Comparison of ENCODE assay signal across 25 cellular contexts in genomic region chr3:121730940-121731687, GRCh38. TPM values are rescaled to one million over a fixed set of nuclear protein-coding genes. Genes with fewer than 3 reads are reported as not detected.
DNase-seq lines count a peak whose midpoint lies in the region; FAIRE-seq and TF ChIP-seq lines count a peak whose summit lies in the region.
"Had no signal": no experiment of that assay in that cellular context is flagged by ENCODE, and none has a peak within 500 bp of the region (broad histone marks: within the 10 kb centered on the region; RNA-seq: fewer than 3 reads in every experiment).

No MANE protein-coding gene starts in this region.

- peaks cover 21% of the 10 kb centered on the region for H3K4me1 Mint-ChIP-seq in mesothelial cell of epicardium

- TF ChIP-seq CTCF in epithelial cell of esophagus (IDR thresholded peaks at IDR 0.05; ENCODE audit: insufficient read depth, low read depth, low read length, missing control alignments) (no peak), mesothelial cell of epicardium (IDR thresholded peaks at IDR 0.05; ENCODE audit: unreplicated experiment) (no peak)

- peak overlapping the region; percentile 20 for H3K4me3 Mint-ChIP-seq in mesothelial cell of epicardium
- H3K4me3 Mint-ChIP-seq: activated CD8-positive, alpha-beta T cell treated with anti-CD3 and anti-CD28 coated beads, Interleukin-2, amount 10 ng/mL, durations not matched to agents 7 days and 5 days; activated T-cell treated with anti-CD3 and anti-CD28 coated beads, Interleukin-2, amount 50 U/mL, for 4 hours; CD4-positive, CD25-positive, alpha-beta regulatory T cell; T-helper 1 cell treated with Interleukin-12 subunit alpha and Interleukin-12 subunit beta and Interleukin-4 antibody, amounts not matched to agents 30 μg/mL and 1 μg/mL, for 36 hours had no signal

- H3K27ac Mint-ChIP-seq in mesothelial cell of epicardium: peak overlapping the region; percentile 93
- H3K27ac Mint-ChIP-seq: activated CD8-positive, alpha-beta T cell treated with anti-CD3 and anti-CD28 coated beads, Interleukin-2, amount 10 ng/mL, durations not matched to agents 7 days and 5 days; CD4-positive, CD25-positive, alpha-beta regulatory T cell; T-helper 1 cell treated with Interleukin-12 subunit alpha and Interleukin-12 subunit beta and Interleukin-4 antibody, amounts not matched to agents 30 μg/mL and 1 μg/mL, for 36 hours had no signal

- FAIRE-seq in G401.6 (lab: Jason Lieb, UNC): peak; percentile 33

- H3K9me3 Mint-ChIP-seq in mesothelial cell of epicardium: no peaks in the 10 kb centered on the region
- H3K9me3 Mint-ChIP-seq: activated T-cell treated with anti-CD3 and anti-CD28 coated beads, Interleukin-2, amount 50 U/mL, for 4 hours; CD4-positive, CD25-positive, alpha-beta regulatory T cell; T-helper 1 cell treated with Interleukin-12 subunit alpha and Interleukin-12 subunit beta and Interleukin-4 antibody, amounts not matched to agents 30 μg/mL and 1 μg/mL, for 36 hours had no signal

- no peaks in the 10 kb centered on the region for H3K27me3 Mint-ChIP-seq in mesothelial cell of epicardium (ENCODE audit: low read depth)
- H3K27me3 Mint-ChIP-seq: CD4-positive, CD25-positive, alpha-beta regulatory T cell had no signal

- DNase-seq in NCI-H82 (lab: John Stamatoyannopoulos, UW) (peak; percentile 69), epithelial cell of esophagus (ENCODE audit: low read depth) (peak; percentile 80), mesothelial cell of epicardium (ENCODE audit: low spot score in 2 of 2, unreplicated experiment in 2 of 2) (no peak), NCI-H146 (lab: John Stamatoyannopoulos, UW) (no peak), NCI-H2227 treated with DMSO at 0.1 percent for 48 hours (lab: John Stamatoyannopoulos, UW) (no peak), EL (no peak), DMS114 treated with DMSO at 0.1 percent for 48 hours (lab: John Stamatoyannopoulos, UW; ENCODE audit: unreplicated experiment) (no peak)
- DNase-seq: ACHN; activated CD4-positive, CD25-positive, alpha-beta regulatory T cell; activated CD8-positive, alpha-beta T cell treated with anti-CD3 and anti-CD28 coated beads, Interleukin-2, amount 10 ng/mL, durations not matched to agents 7 days and 5 days; activated naive CD4-positive, alpha-beta T cell treated with anti-CD3 and anti-CD28 coated beads, Interleukin-2, amount 50 U/mL, for 16 hours; activated T-cell treated with anti-CD3 and anti-CD28 coated beads, Interleukin-2, amount 50 U/mL, for 4 hours; body of pancreas; CD4-positive, CD25-positive, alpha-beta regulatory T cell; DMS79 treated with DMSO at 0.1 percent for 48 hours; dorsolateral prefrontal cortex; head of caudate nucleus; KG1; kidney; midbrain; NCI-H2081; SIG-M5; stimulated activated CD4-positive, alpha-beta T cell treated with anti-CD3 and anti-CD28 coated beads, Interleukin-12 subunit alpha, Interleukin-12 subunit beta, amount 100 ng/mL, for 4 hours had no signal

- peaks cover 15% of the 10 kb centered on the region for H3K36me3 Mint-ChIP-seq in mesothelial cell of epicardium

- H3K4me3 ChIP-seq in epithelial cell of esophagus (ENCODE audit: low read length): no peak overlapping the region
- H3K4me3 ChIP-seq: body of pancreas had no signal

RNA-seq across cellular contexts. Expression of gene GOLGB1, which starts 18.4 kb away (rescaled TPM):
- total RNA-seq in mesothelial cell of epicardium: 76.0 to 80.5 TPM (median 79.4 TPM) in 3 replicates

Comparison
In these comparisons a context has a peak if more than half of its experiments do, and no peak if none do; other contexts are left out.
1. DNase-seq: peak in NCI-H82 (single experiment) and epithelial cell of esophagus (single experiment); none in mesothelial cell of epicardium (0 of 2), NCI-H146 (single experiment), NCI-H2227 treated with DMSO at 0.1 percent for 48 hours (single experiment), EL (single experiment) and DMS114 treated with DMSO at 0.1 percent for 48 hours (single experiment).